Comparison of ENCODE assay signal across 10 cellular contexts in the genomic region with DNA sequence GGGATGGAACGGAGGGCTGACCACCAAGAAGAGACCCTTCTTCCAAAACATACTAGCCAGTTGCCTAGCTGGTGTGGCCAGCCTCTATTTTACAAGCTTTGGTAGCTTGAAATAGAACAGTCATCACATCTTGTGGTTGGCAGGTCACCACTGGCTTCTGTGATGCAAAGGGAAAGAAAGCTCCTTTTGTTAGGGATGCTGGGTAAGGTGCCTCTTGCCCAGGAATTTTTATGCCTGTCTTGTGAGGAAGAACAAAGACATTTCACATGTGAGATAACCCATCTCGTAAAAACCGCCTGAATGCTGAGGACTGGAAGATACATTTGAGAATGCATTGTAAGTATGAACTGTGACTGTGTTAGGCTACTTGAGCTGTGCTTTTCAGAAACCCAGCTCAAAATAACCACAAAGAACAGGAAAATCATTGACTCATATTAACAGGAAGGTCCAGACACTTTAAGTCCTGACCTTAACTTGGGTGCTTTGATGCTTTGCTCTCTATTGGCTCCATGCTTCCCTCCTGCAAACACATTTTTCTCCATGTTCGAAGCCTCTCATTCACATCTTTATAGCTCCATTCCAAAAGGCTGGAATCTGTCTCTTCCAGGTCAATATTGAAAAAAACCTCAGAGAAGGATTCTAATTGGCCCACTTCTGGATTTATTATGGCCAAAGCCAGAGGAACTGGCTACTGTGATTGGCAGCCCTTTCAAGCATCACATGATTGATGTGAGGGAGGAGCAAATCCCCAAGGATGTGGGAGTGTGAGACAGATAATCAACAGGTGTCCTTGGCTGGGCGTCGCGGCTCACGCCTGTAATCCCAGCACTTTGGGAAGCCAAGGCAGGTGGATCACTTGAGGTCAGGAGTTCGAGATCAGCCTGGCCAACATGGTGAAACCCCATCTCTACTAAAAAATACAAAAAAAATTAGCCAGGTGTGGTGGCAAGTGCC. TPM values are rescaled to one million over a fixed set of nuclear protein-coding genes. Genes with fewer than 3 reads are reported as not detected.
DNase-seq lines count a peak whose midpoint lies in the region; ATAC-seq and TF ChIP-seq lines count a peak whose summit lies in the region.
"Had no signal": no experiment of that assay in that cellular context is flagged by ENCODE, and none has a peak within 500 bp of the region (broad histone marks: within the 10 kb centered on the region; RNA-seq: fewer than 3 reads in every experiment).

No MANE protein-coding gene starts in this region.

- ATAC-seq in natural killer cell treated with Interleukin-12 subunit alpha and Interleukin-12 subunit beta and Interleukin-15 and Interleukin-18, amount 100 ng/mL, for 72 hours: no peak
- ATAC-seq in natural killer cell (no peak), aorta (ENCODE audit: low FRiP score) (no peak), GM21367 (IDR thresholded peaks at IDR 0.05; ENCODE audit: unreplicated experiment) (no peak)
- peak; percentile 33 for ATAC-seq in activated T-helper 17 cell treated with anti-CD3 and anti-CD28 coated beads, Interleukin-2, amount 50 U/mL, for 72 hours (replicated peaks)

- peaks cover 0 to 11% of the 10 kb centered on the region in 2 donors for H3K36me3 ChIP-seq in aorta (ENCODE audit: control insufficient read depth in 1 of 2, insufficient read depth in 2 of 2, low read length in 1 of 2)
- no peaks in the 10 kb centered on the region for H3K36me3 ChIP-seq in CD4-positive, alpha-beta memory T cell (ENCODE audit: insufficient read depth, low read length)

- no peaks in the 10 kb centered on the region for H3K27me3 Mint-ChIP-seq in natural killer cell treated with Interleukin-12 subunit alpha and Interleukin-12 subunit beta and Interleukin-15 and Interleukin-18, amount 100 ng/mL, for 72 hours
- H3K27me3 Mint-ChIP-seq in natural killer cell (ENCODE audit: low read depth in 2 of 2): peaks cover 0 to 3% of the 10 kb centered on the region in 2 donors
- no peaks in the 10 kb centered on the region for H3K27me3 Mint-ChIP-seq in activated T-helper 17 cell treated with anti-CD3 and anti-CD28 coated beads, Interleukin-2, amount 50 U/mL, for 72 hours
- H3K27me3 Mint-ChIP-seq in CD4-positive, alpha-beta memory T cell: no peaks in the 10 kb centered on the region
- H3K27me3 Mint-ChIP-seq: activated naive CD8-positive, alpha-beta T cell treated with anti-CD3 and anti-CD28 coated beads, Interleukin-2, amount 10 ng/mL, durations not matched to agents 7 days and 5 days had no signal

- H3K9me3 Mint-ChIP-seq in natural killer cell treated with Interleukin-12 subunit alpha and Interleukin-12 subunit beta and Interleukin-15 and Interleukin-18, amount 100 ng/mL, for 72 hours: no peaks in the 10 kb centered on the region
- H3K9me3 Mint-ChIP-seq in natural killer cell: no peaks in the 10 kb centered on the region
- H3K9me3 Mint-ChIP-seq in activated T-helper 17 cell treated with anti-CD3 and anti-CD28 coated beads, Interleukin-2, amount 50 U/mL, for 72 hours: no peaks in the 10 kb centered on the region
- no peaks in the 10 kb centered on the region for H3K9me3 Mint-ChIP-seq in CD4-positive, alpha-beta memory T cell
- H3K9me3 Mint-ChIP-seq: activated naive CD8-positive, alpha-beta T cell treated with anti-CD3 and anti-CD28 coated beads, Interleukin-2, amount 10 ng/mL, durations not matched to agents 7 days and 5 days had no signal

- peaks cover 38 to 42% of the 10 kb centered on the region in 2 donors for H3K4me1 Mint-ChIP-seq in natural killer cell treated with Interleukin-12 subunit alpha and Interleukin-12 subunit beta and Interleukin-15 and Interleukin-18, amount 100 ng/mL, for 72 hours (ENCODE audit: low read depth in 2 of 2)
- peaks cover 7 to 32% of the 10 kb centered on the region in 2 donors for H3K4me1 Mint-ChIP-seq in natural killer cell
- H3K4me1 Mint-ChIP-seq in activated T-helper 17 cell treated with anti-CD3 and anti-CD28 coated beads, Interleukin-2, amount 50 U/mL, for 72 hours: peaks cover 33% of the 10 kb centered on the region
- H3K4me1 Mint-ChIP-seq in CD4-positive, alpha-beta memory T cell: peaks cover 2 to 10% (median 7%) of the 10 kb centered on the region in 4 donors

- peak overlapping the region; percentile 22 to 45 for H3K27ac Mint-ChIP-seq in natural killer cell treated with Interleukin-12 subunit alpha and Interleukin-12 subunit beta and Interleukin-15 and Interleukin-18, amount 100 ng/mL, for 72 hours
- no peak overlapping the region for H3K27ac Mint-ChIP-seq in natural killer cell
- H3K27ac Mint-ChIP-seq in activated T-helper 17 cell treated with anti-CD3 and anti-CD28 coated beads, Interleukin-2, amount 50 U/mL, for 72 hours: peak overlapping the region; percentile 80
- H3K27ac Mint-ChIP-seq in CD4-positive, alpha-beta memory T cell: peak overlapping the region in 1 of 7 donors; percentile 45

- H3K9me3 ChIP-seq in aorta (ENCODE audit: control insufficient read depth, low read length): no peaks in the 10 kb centered on the region
- no peaks in the 10 kb centered on the region for H3K9me3 ChIP-seq in CD4-positive, alpha-beta memory T cell (ENCODE audit: control insufficient read depth in 1 of 2, low read length in 2 of 2)
- H3K9me3 ChIP-seq: right lobe of liver had no signal

- no peak for DNase-seq in natural killer cell treated with Interleukin-12 subunit alpha and Interleukin-12 subunit beta and Interleukin-15 and Interleukin-18, amount 100 ng/mL, for 72 hours (ENCODE audit: low spot score)
- no peak for DNase-seq in natural killer cell
- DNase-seq in kidney tubule cell (ENCODE audit: low spot score): peak; percentile 94
- DNase-seq in aorta: peak in 1 of 2 donors; percentile 60
- DNase-seq in NCI-H2081 (lab: John Stamatoyannopoulos, UW): no peak
- no peak for DNase-seq in CD4-positive, alpha-beta memory T cell
- DNase-seq: activated naive CD8-positive, alpha-beta T cell treated with anti-CD3 and anti-CD28 coated beads, Interleukin-2, amount 10 ng/mL, durations not matched to agents 7 days and 5 days; right lobe of liver had no signal

- H3K4me1 ChIP-seq in aorta (ENCODE audit: control insufficient read depth in 1 of 2, insufficient read depth in 2 of 2, low read length in 2 of 2): peaks cover 5 to 25% of the 10 kb centered on the region in 2 donors
- H3K4me1 ChIP-seq in CD4-positive, alpha-beta memory T cell (ENCODE audit: insufficient read depth, low read length): peaks cover 7% of the 10 kb centered on the region
- H3K4me1 ChIP-seq: right lobe of liver had no signal

- TF ChIP-seq CTCF in natural killer cell (IDR thresholded peaks at IDR 0.05): no peak

- WGBS in aorta, 2 donors: 47 to 54% methylated on average over 9 of the region's 9 CpGs

- no peak overlapping the region for H3K4me3 ChIP-seq in aorta (ENCODE audit: low read length in 2 of 2)
- H3K4me3 ChIP-seq in CD4-positive, alpha-beta memory T cell (ENCODE audit: low read length in 2 of 2): no peak overlapping the region
- H3K4me3 ChIP-seq: right lobe of liver had no signal

- POLR2A ChIA-PET in CD4-positive, alpha-beta memory T cell (lab: Charles Lee; ENCODE audit: partially characterized antibody): interaction anchor here (0.8 to 1.5 kb wide), 3 partner anchors 26 to 60 kb away, joined by 3 read pairs; no protein-coding TSS in a partner anchor

- H3K27ac ChIP-seq in aorta (ENCODE audit: low read depth in 1 of 2, low read length in 2 of 2): peak overlapping the region; percentile 98 to 99
- no peak overlapping the region for H3K27ac ChIP-seq in CD4-positive, alpha-beta memory T cell (ENCODE audit: low read depth, low read length)
- H3K27ac ChIP-seq: right lobe of liver had no signal

- H3K36me3 Mint-ChIP-seq in natural killer cell treated with Interleukin-12 subunit alpha and Interleukin-12 subunit beta and Interleukin-15 and Interleukin-18, amount 100 ng/mL, for 72 hours: no peaks in the 10 kb centered on the region
- H3K36me3 Mint-ChIP-seq in natural killer cell: no peaks in the 10 kb centered on the region
- peaks cover 39% of the 10 kb centered on the region for H3K36me3 Mint-ChIP-seq in activated T-helper 17 cell treated with anti-CD3 and anti-CD28 coated beads, Interleukin-2, amount 50 U/mL, for 72 hours (ENCODE audit: low read depth)
- H3K36me3 Mint-ChIP-seq in CD4-positive, alpha-beta memory T cell: peaks cover 1 to 12% of the 10 kb centered on the region in 2 donors

- CTCF ChIA-PET in CD4-positive, alpha-beta memory T cell (lab: Charles Lee; ENCODE audit: partially characterized antibody): interaction anchor here (1.6 to 2.8 kb wide), 3 partner anchors 72 to 116 kb away, joined by 6 to 16 read pairs (median 6); no protein-coding TSS in a partner anchor

- no peaks in the 10 kb centered on the region for H3K27me3 ChIP-seq in aorta (ENCODE audit: control insufficient read depth in 1 of 2, insufficient read depth in 2 of 2, low read length in 1 of 2)
- no peaks in the 10 kb centered on the region for H3K27me3 ChIP-seq in CD4-positive, alpha-beta memory T cell (ENCODE audit: insufficient read depth, low read length)
- H3K27me3 ChIP-seq: right lobe of liver had no signal

- H3K4me3 Mint-ChIP-seq in natural killer cell treated with Interleukin-12 subunit alpha and Interleukin-12 subunit beta and Interleukin-15 and Interleukin-18, amount 100 ng/mL, for 72 hours: peak overlapping the region; percentile 39
- no peak overlapping the region for H3K4me3 Mint-ChIP-seq in natural killer cell
- H3K4me3 Mint-ChIP-seq in activated T-helper 17 cell treated with anti-CD3 and anti-CD28 coated beads, Interleukin-2, amount 50 U/mL, for 72 hours: peak overlapping the region; percentile 27
- no peak overlapping the region for H3K4me3 Mint-ChIP-seq in CD4-positive, alpha-beta memory T cell
- H3K4me3 Mint-ChIP-seq: activated naive CD8-positive, alpha-beta T cell treated with anti-CD3 and anti-CD28 coated beads, Interleukin-2, amount 10 ng/mL, durations not matched to agents 7 days and 5 days had no signal

- intact Hi-C loops in natural killer cell (cut with micrococcal nuclease): loop anchor here (5.0 kb wide), 1 partner anchor 73 kb away; no protein-coding TSS in a partner anchor
- intact Hi-C loops in aorta (cut with DNase I): loop anchor here (5.0 kb wide), 4 partner anchors 38 to 118 kb away; a partner anchor contains a TSS
- intact Hi-C loops in CD4-positive, alpha-beta memory T cell (cut with micrococcal nuclease): no loop called here

RNA-seq across cellular contexts. Expression of a gene that starts 53.9 kb away (rescaled TPM):
- total RNA-seq in natural killer cell treated with Interleukin-12 subunit alpha and Interleukin-12 subunit beta and Interleukin-15 and Interleukin-18, amount 100 ng/mL, for 72 hours: 10 to 100 TPM; 19.9 to 39.6 TPM
- total RNA-seq in natural killer cell: 10 to 100 TPM; 54.6 to 68.6 (median 57.4) TPM
- 100 to 1,000 TPM; 127 to 253 TPM for total RNA-seq in activated T-helper 17 cell treated with anti-CD3 and anti-CD28 coated beads, Interleukin-2, amount 50 U/mL, for 72 hours
- total RNA-seq in aorta: 100 to 1,000 TPM; 315 to 605 TPM
- 100 to 1,000 TPM in 1 of 2 donors, 10 to 100 TPM in 1; 87.7 to 245 TPM for polyA plus RNA-seq in aorta
- 10 to 100 TPM; 33.3 to 38.8 TPM for total RNA-seq in CD4-positive, alpha-beta memory T cell
- 10 to 100 TPM; 10.9 to 23.1 TPM for polyA plus RNA-seq in CD4-positive, alpha-beta memory T cell

Comparison
In these comparisons a context has a peak if more than half of its experiments do, and no peak if none do; other contexts are left out.
1. H3K27ac Mint-ChIP-seq: peak in natural killer cell treated with Interleukin-12 subunit alpha and Interleukin-12 subunit beta and Interleukin-15 and Interleukin-18, amount 100 ng/mL, for 72 hours (2 of 2) and activated T-helper 17 cell treated with anti-CD3 and anti-CD28 coated beads, Interleukin-2, amount 50 U/mL, for 72 hours (single experiment); none in natural killer cell (0 of 2).
2. H3K4me3 Mint-ChIP-seq: peak in natural killer cell treated with Interleukin-12 subunit alpha and Interleukin-12 subunit beta and Interleukin-15 and Interleukin-18, amount 100 ng/mL, for 72 hours (single experiment) and activated T-helper 17 cell treated with anti-CD3 and anti-CD28 coated beads, Interleukin-2, amount 50 U/mL, for 72 hours (single experiment); none in natural killer cell (single experiment) and CD4-positive, alpha-beta memory T cell (0 of 8).